In genomic region chr11:68262544-68262827, GRCh38 we compare ENCODE assay signal across 1 cellular context.
TF ChIP-seq lines count a peak whose summit lies in the region.

No MANE protein-coding gene starts in this region.

TF ChIP-seq in HepG2, 621 proteins besides CTCF, POLR2A, EP300 and RAD21 (continued from another document):
- TF ChIP-seq ZBTB2 (CRISPR knock-in tag; IDR thresholded peaks at IDR 0.05; ENCODE audit: low read depth) (no peak), IRF9 (CRISPR knock-in tag; IDR thresholded peaks at IDR 0.05; ENCODE audit: borderline replicate concordance) (no peak)
